21 cellular contexts compared by ENCODE assay signal in the genomic region with DNA sequence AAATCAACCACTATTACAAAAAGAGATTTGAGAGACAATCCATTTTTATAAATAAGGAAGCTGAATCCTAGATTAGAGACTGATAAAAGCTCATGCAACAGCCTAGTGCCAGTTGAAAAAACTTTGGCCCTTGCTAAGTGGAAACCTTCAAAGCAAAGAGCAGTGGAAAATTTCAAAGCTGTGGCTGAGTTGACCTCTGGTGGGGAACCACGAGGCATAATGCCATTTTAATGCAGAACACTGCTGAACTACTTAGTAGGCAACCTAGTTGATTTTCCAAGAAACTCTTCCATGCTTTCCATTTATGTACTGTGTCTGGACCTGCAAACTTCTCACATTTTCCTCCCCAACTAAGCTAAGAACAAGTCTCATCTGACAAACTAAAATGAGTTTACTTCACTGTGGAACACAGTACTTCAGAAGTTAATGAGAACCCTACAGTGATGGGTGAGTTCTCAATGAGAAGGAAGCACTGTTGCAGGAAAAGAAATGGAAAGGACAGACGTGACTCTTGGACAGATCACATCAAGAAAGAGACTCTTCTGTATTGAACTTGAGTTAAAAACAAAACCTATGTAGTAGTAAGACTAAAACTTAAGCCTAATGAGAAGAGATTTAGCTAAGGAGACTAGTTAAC. TPM values are rescaled to one million over a fixed set of nuclear protein-coding genes. Genes with fewer than 3 reads are reported as not detected.
A peak's percentile ranks its signal among the peaks of the same experiment; 100 is the strongest.
DNase-seq lines count a peak whose midpoint lies in the region; ATAC-seq and TF ChIP-seq lines count a peak whose summit lies in the region.
"Had no signal": no experiment of that assay in that cellular context is flagged by ENCODE, and none has a peak within 500 bp of the region (broad histone marks: within the 10 kb centered on the region; RNA-seq: fewer than 3 reads in every experiment).

No MANE protein-coding gene starts in this region.

- H3K4me2 ChIP-seq in OCI-LY1 (ENCODE audit: low read length) = no peak overlapping the region
- H3K4me2 ChIP-seq: GM23338 had no signal

- no peak overlapping the region for H2AFZ ChIP-seq in OCI-LY1 (ENCODE audit: low read length)
- H2AFZ ChIP-seq: GM23338 had no signal

- H3K4me1 ChIP-seq in HEK293 (ENCODE audit: control insufficient read depth, insufficient read depth, low read length) (no peaks in the 10 kb centered on the region), OCI-LY1 (ENCODE audit: insufficient read depth, low read length, severe bottlenecking) (peaks cover 4% of the 10 kb centered on the region), right lobe of liver (peaks cover 0 to 10% (median 0%) of the 10 kb centered on the region in 4 donors)
- H3K4me1 ChIP-seq: ascending aorta, tibial artery had no signal

- no peaks in the 10 kb centered on the region for H3K9me3 Mint-ChIP-seq in activated naive CD8-positive, alpha-beta T cell treated with anti-CD3 and anti-CD28 coated beads, Interleukin-2, amount 50 U/mL, for 24 hours
- H3K9me3 Mint-ChIP-seq: dendritic cell treated with granulocyte-macrophage colony-stimulating factor and Interleukin-4, amounts not matched to agents 40 ng/mL and 50 ng/mL, for 4 days; GM23338 had no signal

- POLR2A ChIA-PET in HEK293 (lab: Yijun Ruan, JAX) = no interaction called here

- CTCF ChIA-PET in HEK293 (lab: Yijun Ruan, JAX) = interaction anchor here (0.7 to 2.9 kb wide), 7 partner anchors 8 to 528 kb away, joined by 4 to 40 read pairs (median 5); no protein-coding TSS in a partner anchor

- no peak overlapping the region for H3K4me3 Mint-ChIP-seq in activated naive CD8-positive, alpha-beta T cell treated with anti-CD3 and anti-CD28 coated beads, Interleukin-2, amount 50 U/mL, for 24 hours
- H3K4me3 Mint-ChIP-seq: dendritic cell treated with granulocyte-macrophage colony-stimulating factor and Interleukin-4, amounts not matched to agents 40 ng/mL and 50 ng/mL, for 4 days; GM23338 had no signal

- no peak for DNase-seq in activated naive CD8-positive, alpha-beta T cell treated with anti-CD3 and anti-CD28 coated beads, Interleukin-2, amount 50 U/mL, for 24 hours
- DNase-seq in right lobe of liver = no peak
- DNase-seq in activated CD8-positive, alpha-beta memory T cell treated with anti-CD3 and anti-CD28 coated beads, Interleukin-2, amount 50 U/mL, for 4 hours = no peak
- no peak for DNase-seq in iPS-NIHi11 (ENCODE audit: low spot score)
- no peak for DNase-seq in globus pallidus (ENCODE audit: low spot score)
- DNase-seq: activated T-cell treated with anti-CD3 and anti-CD28 coated beads, Interleukin-2, amount 50 U/mL, for 1 hour; DMS53; kidney; NCI-H1694 treated with DMSO at 0.1 percent for 48 hours; NCI-H510A; nucleus accumbens; tibial artery had no signal

- ATAC-seq in activated naive CD8-positive, alpha-beta T cell treated with anti-CD3 and anti-CD28 coated beads, Interleukin-2, amount 50 U/mL, for 24 hours = peak; percentile 66
- ATAC-seq in right lobe of liver (peak in 3 of 4 donors; percentile 29 to 59 (median 55)), GM19397 (IDR thresholded peaks at IDR 0.05; ENCODE audit: unreplicated experiment) (no peak)
- ATAC-seq: activated CD4-positive, CD25-positive, alpha-beta regulatory T cell treated with anti-CD3 and anti-CD28 coated beads, Interleukin-2, amount 50 U/mL, for 24 hours; esophagus mucosa; GM23338; sciatic nerve had no signal

- H3K36me3 ChIP-seq in HEK293 (ENCODE audit: control insufficient read depth in 2 of 2, insufficient read depth in 1 of 2, low read length in 2 of 2) (peaks cover 72 to 86% of the 10 kb centered on the region in 2 experiments), OCI-LY1 (ENCODE audit: insufficient read depth, low read length) (peaks cover 96% of the 10 kb centered on the region), right lobe of liver (peaks cover 8 to 73% (median 34%) of the 10 kb centered on the region in 4 donors)

- H3K9me3 ChIP-seq in HEK293 (ENCODE audit: control insufficient read depth, insufficient read depth, low read depth, low read length) (no peaks in the 10 kb centered on the region), OCI-LY1 (ENCODE audit: low read length) (no peaks in the 10 kb centered on the region), right lobe of liver (no peaks in the 10 kb centered on the region)
- H3K9me3 ChIP-seq: ascending aorta, tibial artery had no signal

- WGBS in right lobe of liver (ENCODE audit: insufficient coverage, low coverage, low lambda C conversion rate, missing lambda C conversion rate) = 42% methylated on average over 2 of the region's 2 CpGs

- peak overlapping the region; percentile 85 for H3K27ac Mint-ChIP-seq in activated naive CD8-positive, alpha-beta T cell treated with anti-CD3 and anti-CD28 coated beads, Interleukin-2, amount 50 U/mL, for 24 hours
- H3K27ac Mint-ChIP-seq: dendritic cell treated with granulocyte-macrophage colony-stimulating factor and Interleukin-4, amounts not matched to agents 40 ng/mL and 50 ng/mL, for 4 days; GM23338 had no signal

- peak overlapping the region; percentile 12; the same call in 1 of the 2 replicates for H3K27ac ChIP-seq in HEK293 (ENCODE audit: extremely low read depth, low read depth, low read length)
- H3K27ac ChIP-seq in OCI-LY1 (ENCODE audit: low read depth, low read length, poor library complexity, severe bottlenecking) = peak overlapping the region; percentile 25
- peak overlapping the region in 1 of 3 donors; percentile 3 for H3K27ac ChIP-seq in right lobe of liver
- H3K27ac ChIP-seq: ascending aorta, tibial artery had no signal

- H4K20me1 ChIP-seq in OCI-LY1 (ENCODE audit: insufficient read depth, low read length) = no peaks in the 10 kb centered on the region

- no peaks in the 10 kb centered on the region; the same call in 1 of the 2 replicates for H3F3A ChIP-seq in OCI-LY1 (ENCODE audit: insufficient read depth, low read length)

- no peaks in the 10 kb centered on the region for H3K27me3 ChIP-seq in OCI-LY1 (ENCODE audit: insufficient read depth, low read length)
- no peaks in the 10 kb centered on the region for H3K27me3 ChIP-seq in right lobe of liver
- H3K27me3 ChIP-seq: ascending aorta, tibial artery had no signal

- no peaks in the 10 kb centered on the region for H3K79me2 ChIP-seq in OCI-LY1 (ENCODE audit: insufficient read depth, low read length)

- no peaks in the 10 kb centered on the region for H3K9me2 ChIP-seq in OCI-LY1 (ENCODE audit: low read depth, low read length)

- no peak overlapping the region for H3K9ac ChIP-seq in OCI-LY1 (ENCODE audit: low read length)

- peaks cover 46% of the 10 kb centered on the region for H3K4me1 Mint-ChIP-seq in activated naive CD8-positive, alpha-beta T cell treated with anti-CD3 and anti-CD28 coated beads, Interleukin-2, amount 50 U/mL, for 24 hours
- H3K4me1 Mint-ChIP-seq: GM23338 had no signal

- intact Hi-C loops in right lobe of liver (cut with DNase I) = no loop called here

- H3K27me3 Mint-ChIP-seq in activated naive CD8-positive, alpha-beta T cell treated with anti-CD3 and anti-CD28 coated beads, Interleukin-2, amount 50 U/mL, for 24 hours = no peaks in the 10 kb centered on the region
- H3K27me3 Mint-ChIP-seq: dendritic cell treated with granulocyte-macrophage colony-stimulating factor and Interleukin-4, amounts not matched to agents 40 ng/mL and 50 ng/mL, for 4 days had no signal

- H3K36me3 Mint-ChIP-seq in activated naive CD8-positive, alpha-beta T cell treated with anti-CD3 and anti-CD28 coated beads, Interleukin-2, amount 50 U/mL, for 24 hours (ENCODE audit: low read depth) = peaks cover 71% of the 10 kb centered on the region

- no peak for TF ChIP-seq CTCF in HEK293 (tag by site-specific recombination; IDR thresholded peaks at IDR 0.05)
- TF ChIP-seq CTCF in OCI-LY1 (IDR thresholded peaks at IDR 0.05; ENCODE audit: low read length) = no peak
- TF ChIP-seq CTCF in right lobe of liver (IDR thresholded peaks at IDR 0.05) = no peak

- H3K4me3 ChIP-seq in HEK293 (ENCODE audit: low read depth, low read length) = no peak overlapping the region
- H3K4me3 ChIP-seq in OCI-LY1 (ENCODE audit: low read depth, low read length, poor library complexity, severe bottlenecking) = no peak overlapping the region
- no peak overlapping the region for H3K4me3 ChIP-seq in right lobe of liver
- H3K4me3 ChIP-seq: ascending aorta, GM23338, tibial artery had no signal

- no peak for TF ChIP-seq POLR2A in right lobe of liver (IDR thresholded peaks at IDR 0.05)

TF ChIP-seq in HEK293, 187 proteins besides CTCF, POLR2A, EP300 and RAD21 (continues in another document):
- TF ChIP-seq, protein P1, sequence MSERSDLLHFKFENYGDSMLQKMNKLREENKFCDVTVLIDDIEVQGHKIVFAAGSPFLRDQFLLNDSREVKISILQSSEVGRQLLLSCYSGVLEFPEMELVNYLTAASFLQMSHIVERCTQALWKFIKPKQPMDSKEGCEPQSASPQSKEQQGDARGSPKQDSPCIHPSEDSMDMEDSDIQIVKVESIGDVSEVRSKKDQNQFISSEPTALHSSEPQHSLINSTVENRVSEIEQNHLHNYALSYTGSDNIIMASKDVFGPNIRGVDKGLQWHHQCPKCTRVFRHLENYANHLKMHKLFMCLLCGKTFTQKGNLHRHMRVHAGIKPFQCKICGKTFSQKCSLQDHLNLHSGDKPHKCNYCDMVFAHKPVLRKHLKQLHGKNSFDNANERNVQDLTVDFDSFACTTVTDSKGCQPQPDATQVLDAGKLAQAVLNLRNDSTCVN (tag by site-specific recombination; optimal IDR thresholded peaks at IDR 0.05) = no peak
- TF ChIP-seq, protein P2, sequence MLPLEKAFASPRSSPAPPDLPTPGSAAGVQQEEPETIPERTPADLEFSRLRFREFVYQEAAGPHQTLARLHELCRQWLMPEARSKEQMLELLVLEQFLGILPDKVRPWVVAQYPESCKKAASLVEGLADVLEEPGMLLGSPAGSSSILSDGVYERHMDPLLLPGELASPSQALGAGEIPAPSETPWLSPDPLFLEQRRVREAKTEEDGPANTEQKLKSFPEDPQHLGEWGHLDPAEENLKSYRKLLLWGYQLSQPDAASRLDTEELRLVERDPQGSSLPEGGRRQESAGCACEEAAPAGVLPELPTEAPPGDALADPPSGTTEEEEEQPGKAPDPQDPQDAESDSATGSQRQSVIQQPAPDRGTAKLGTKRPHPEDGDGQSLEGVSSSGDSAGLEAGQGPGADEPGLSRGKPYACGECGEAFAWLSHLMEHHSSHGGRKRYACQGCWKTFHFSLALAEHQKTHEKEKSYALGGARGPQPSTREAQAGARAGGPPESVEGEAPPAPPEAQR (tag by site-specific recombination; IDR thresholded peaks at IDR 0.05) = no peak
- TF ChIP-seq ZFP41 (tag by site-specific recombination; IDR thresholded peaks at IDR 0.05; ENCODE audit: borderline replicate concordance) = no peak
- TF ChIP-seq ZNF175 (tag by site-specific recombination; IDR thresholded peaks at IDR 0.05) = no peak
- TF ChIP-seq, protein P3, sequence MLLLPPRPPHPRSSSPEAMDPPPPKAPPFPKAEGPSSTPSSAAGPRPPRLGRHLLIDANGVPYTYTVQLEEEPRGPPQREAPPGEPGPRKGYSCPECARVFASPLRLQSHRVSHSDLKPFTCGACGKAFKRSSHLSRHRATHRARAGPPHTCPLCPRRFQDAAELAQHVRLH (tag by site-specific recombination; IDR thresholded peaks at IDR 0.05) = no peak

RNA-seq across cellular contexts. Expression of a gene that starts 19.5 kb away (rescaled TPM):
- under 1 TPM in 2 of 6 experiments, not detected in 4; 0.09 to 0.27 TPM for total RNA-seq in right lobe of liver
